19 cellular contexts compared by ENCODE assay signal in genomic region chr20:9185511-9185910, GRCh38.
DNase-seq lines count a peak whose midpoint lies in the region; ATAC-seq, FAIRE-seq and TF ChIP-seq lines count a peak whose summit lies in the region.
"Had no signal": no experiment of that assay in that cellular context is flagged by ENCODE, and none has a peak within 500 bp of the region (broad histone marks: within the 10 kb centered on the region; RNA-seq: fewer than 3 reads in every experiment).

No MANE protein-coding gene starts in this region.

- H3K27me3 Mint-ChIP-seq in astrocyte (ENCODE audit: low read depth, unreplicated experiment), result no peaks in the 10 kb centered on the region
- H3K27me3 Mint-ChIP-seq in activated CD4-positive, alpha-beta memory T cell treated with anti-CD3 and anti-CD28 coated beads for 36 hours, result no peaks in the 10 kb centered on the region
- H3K27me3 Mint-ChIP-seq: CD4-positive, alpha-beta memory T cell had no signal

- FAIRE-seq in astrocyte (lab: Jason Lieb, UNC), result no peak

- H3K27ac ChIP-seq in astrocyte (ENCODE audit: low read depth, low read length) (peak overlapping the region; percentile 22), RWPE1 (no peak overlapping the region)
- H3K27ac ChIP-seq: colonic mucosa, esophagus muscularis mucosa had no signal

- no peak for ATAC-seq in GM19023 (IDR thresholded peaks at IDR 0.05; ENCODE audit: unreplicated experiment)
- ATAC-seq in GM21529 (IDR thresholded peaks at IDR 0.05; ENCODE audit: unreplicated experiment), result no peak
- ATAC-seq: sciatic nerve had no signal

- peaks cover 10% of the 10 kb centered on the region for H3K4me1 ChIP-seq in astrocyte (ENCODE audit: insufficient read depth, low read length)
- H3K4me1 ChIP-seq: colonic mucosa, esophagus muscularis mucosa had no signal

- DNase-seq in EL (peak; percentile 84), LHCN-M2 (ENCODE audit: low read depth) (peak; percentile 41), astrocyte (ENCODE audit: low read depth) (peak; percentile 74), kidney tubule cell (ENCODE audit: low spot score) (peak; percentile 51), RWPE1 (ENCODE audit: low spot score) (no peak)
- no peak for DNase-seq in activated CD4-positive, alpha-beta memory T cell treated with anti-CD3 and anti-CD28 coated beads for 36 hours
- DNase-seq: activated T-cell treated with anti-CD3 and anti-CD28 coated beads, Interleukin-2, amount 50 U/mL, for 1 hour; CD4-positive, alpha-beta memory T cell; colonic mucosa; GDM1; Karpas-422; NCI-H2171 treated with DMSO at 0.1 percent for 48 hours; stimulated activated naive CD4-positive, alpha-beta T cell; T-helper 1 cell had no signal

- H3K27me3 ChIP-seq in astrocyte (ENCODE audit: insufficient read depth, low read length), result no peaks in the 10 kb centered on the region
- H3K27me3 ChIP-seq: colonic mucosa, esophagus muscularis mucosa had no signal

- H3K9ac ChIP-seq in astrocyte (ENCODE audit: low read length), result peak overlapping the region; percentile 29

- H3K36me3 Mint-ChIP-seq in astrocyte (ENCODE audit: low read depth, unreplicated experiment), result peaks cover 7% of the 10 kb centered on the region
- H3K36me3 Mint-ChIP-seq in activated CD4-positive, alpha-beta memory T cell treated with anti-CD3 and anti-CD28 coated beads for 36 hours, result no peaks in the 10 kb centered on the region
- H3K36me3 Mint-ChIP-seq: CD4-positive, alpha-beta memory T cell had no signal

- TF ChIP-seq CTCF in astrocyte (IDR thresholded peaks at IDR 0.05; ENCODE audit: insufficient read depth, low read depth, low read length) (no peak), RWPE1 (conservative IDR thresholded peaks at IDR 0.05; ENCODE audit: low read depth) (no peak)

- no peak overlapping the region for H3K4me3 Mint-ChIP-seq in astrocyte (ENCODE audit: unreplicated experiment)
- H3K4me3 Mint-ChIP-seq in activated CD4-positive, alpha-beta memory T cell treated with anti-CD3 and anti-CD28 coated beads for 36 hours, result no peak overlapping the region
- H3K4me3 Mint-ChIP-seq: CD4-positive, alpha-beta memory T cell had no signal

- no peaks in the 10 kb centered on the region for H3K9me3 Mint-ChIP-seq in astrocyte (ENCODE audit: unreplicated experiment)
- peaks cover 6% of the 10 kb centered on the region for H3K9me3 Mint-ChIP-seq in activated CD4-positive, alpha-beta memory T cell treated with anti-CD3 and anti-CD28 coated beads for 36 hours

- no peaks in the 10 kb centered on the region for H3K79me2 ChIP-seq in astrocyte (ENCODE audit: insufficient read depth, low read length)

- POLR2A ChIA-PET in RWPE1 (lab: Yijun Ruan, JAX; ENCODE audit: low non-redundant PET), result no interaction called here
- POLR2A ChIA-PET in activated CD4-positive, alpha-beta memory T cell treated with anti-CD3 and anti-CD28 coated beads for 36 hours (lab: Charles Lee), result no interaction called here

- H3K27ac Mint-ChIP-seq in astrocyte (ENCODE audit: unreplicated experiment), result peak overlapping the region; percentile 66
- no peak overlapping the region for H3K27ac Mint-ChIP-seq in activated CD4-positive, alpha-beta memory T cell treated with anti-CD3 and anti-CD28 coated beads for 36 hours
- H3K27ac Mint-ChIP-seq: CD4-positive, alpha-beta memory T cell had no signal

- H2AFZ ChIP-seq in astrocyte (ENCODE audit: low read depth, low read length), result peak overlapping the region; percentile 58

- H4K20me1 ChIP-seq in astrocyte (ENCODE audit: insufficient read depth, low read length), result no peaks in the 10 kb centered on the region

- H3K36me3 ChIP-seq in astrocyte (ENCODE audit: insufficient read depth, low read length), result no peaks in the 10 kb centered on the region
- H3K36me3 ChIP-seq: colonic mucosa, esophagus muscularis mucosa had no signal

- no peaks in the 10 kb centered on the region for H3K9me3 ChIP-seq in astrocyte (ENCODE audit: insufficient read depth, low read depth, low read length)
- H3K9me3 ChIP-seq: colonic mucosa, esophagus muscularis mucosa had no signal

- CTCF ChIA-PET in RWPE1 (lab: Yijun Ruan, JAX), result interaction anchor here (0.6 kb wide), 1 partner anchor 1714 kb away, joined by 3 read pairs; no protein-coding TSS in a partner anchor
- CTCF ChIA-PET in activated CD4-positive, alpha-beta memory T cell treated with anti-CD3 and anti-CD28 coated beads for 36 hours (lab: Charles Lee), result no interaction called here

- H3K4me2 ChIP-seq in astrocyte (ENCODE audit: low read length), result peak overlapping the region; percentile 34

- no peak overlapping the region for H3K4me3 ChIP-seq in astrocyte (ENCODE audit: insufficient read depth, low read depth, low read length)
- H3K4me3 ChIP-seq: colonic mucosa, esophagus muscularis mucosa, lung had no signal

- H3K4me1 Mint-ChIP-seq in astrocyte (ENCODE audit: low read depth, unreplicated experiment), result peaks cover 26% of the 10 kb centered on the region
- H3K4me1 Mint-ChIP-seq in activated CD4-positive, alpha-beta memory T cell treated with anti-CD3 and anti-CD28 coated beads for 36 hours (ENCODE audit: low read depth), result no peaks in the 10 kb centered on the region
- H3K4me1 Mint-ChIP-seq: CD4-positive, alpha-beta memory T cell had no signal

- intact Hi-C loops in activated CD4-positive, alpha-beta memory T cell treated with anti-CD3 and anti-CD28 coated beads for 36 hours (cut with micrococcal nuclease), result no loop called here

Comparison
In these comparisons a context has a peak if more than half of its experiments do, and no peak if none do; other contexts are left out.
1. DNase-seq: peak in EL (single experiment), LHCN-M2 (single experiment), astrocyte (single experiment) and kidney tubule cell (single experiment); none in RWPE1 (single experiment) and activated CD4-positive, alpha-beta memory T cell treated with anti-CD3 and anti-CD28 coated beads for 36 hours (single experiment).